Comparison of ENCODE assay signal across 1 cellular context in the genomic region with DNA sequence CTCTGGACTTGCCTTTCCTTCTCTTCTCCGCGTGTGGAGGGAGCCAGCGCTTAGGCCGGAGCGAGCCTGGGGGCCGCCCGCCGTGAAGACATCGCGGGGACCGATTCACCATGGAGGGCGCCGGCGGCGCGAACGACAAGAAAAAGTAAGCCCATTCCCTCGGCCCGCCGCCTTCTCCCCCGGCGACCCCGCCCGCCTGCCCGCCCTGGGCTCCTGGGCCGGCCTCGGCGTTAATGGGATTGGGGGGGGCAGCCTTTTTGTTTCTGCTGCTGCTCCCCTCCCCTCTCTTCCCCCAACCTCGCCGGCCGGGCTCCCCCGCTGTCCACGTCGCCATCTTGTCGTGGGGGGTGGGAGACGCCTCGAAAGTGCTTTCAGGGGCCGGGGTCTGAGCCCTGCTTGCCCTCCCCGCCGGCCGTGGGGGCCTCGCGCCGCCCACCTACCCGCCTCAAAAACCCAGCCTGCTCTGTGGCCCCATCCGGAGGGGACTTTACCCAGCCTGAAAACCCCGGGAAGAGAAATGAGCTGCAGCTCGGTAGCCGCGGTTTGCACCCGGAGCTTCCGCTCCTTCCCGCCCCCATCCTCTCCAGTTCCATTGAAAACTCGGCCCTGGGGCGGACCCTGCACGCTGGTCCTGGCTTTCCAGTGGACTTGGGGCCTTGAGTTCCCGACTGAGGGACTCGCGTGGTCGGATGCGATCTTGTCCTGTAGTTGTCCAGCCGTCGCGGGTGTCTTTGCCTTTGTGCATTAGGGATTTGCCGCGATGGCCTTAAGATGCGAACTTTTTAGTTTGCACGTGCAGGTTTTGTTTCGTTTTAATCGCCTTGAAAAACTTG.
TF ChIP-seq lines count a peak whose summit lies in the region.

No MANE protein-coding gene starts in this region.

TF ChIP-seq in SK-N-SH treated with all-trans-retinoic acid at 6 μM for 48 hours, 23 proteins besides CTCF, POLR2A, EP300 and RAD21 (continued from another document):
- TF ChIP-seq ISL1 (CRISPR knock-in tag; IDR thresholded peaks at IDR 0.05) = no peak
- no peak for TF ChIP-seq BACH2 (CRISPR knock-in tag; IDR thresholded peaks at IDR 0.05; ENCODE audit: borderline replicate concordance)
- TF ChIP-seq, protein P1, sequence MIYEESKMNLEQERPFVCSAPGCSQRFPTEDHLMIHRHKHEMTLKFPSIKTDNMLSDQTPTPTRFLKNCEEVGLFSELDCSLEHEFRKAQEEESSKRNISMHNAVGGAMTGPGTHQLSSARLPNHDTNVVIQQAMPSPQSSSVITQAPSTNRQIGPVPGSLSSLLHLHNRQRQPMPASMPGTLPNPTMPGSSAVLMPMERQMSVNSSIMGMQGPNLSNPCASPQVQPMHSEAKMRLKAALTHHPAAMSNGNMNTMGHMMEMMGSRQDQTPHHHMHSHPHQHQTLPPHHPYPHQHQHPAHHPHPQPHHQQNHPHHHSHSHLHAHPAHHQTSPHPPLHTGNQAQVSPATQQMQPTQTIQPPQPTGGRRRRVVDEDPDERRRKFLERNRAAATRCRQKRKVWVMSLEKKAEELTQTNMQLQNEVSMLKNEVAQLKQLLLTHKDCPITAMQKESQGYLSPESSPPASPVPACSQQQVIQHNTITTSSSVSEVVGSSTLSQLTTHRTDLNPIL (CRISPR knock-in tag; IDR thresholded peaks at IDR 0.05; ENCODE audit: low read depth) = no peak
TF ChIP-seq in SK-N-SH treated with all-trans-retinoic acid at 6 μM for 48 hours: peak in this region for 2.
